1 cellular context compared by ENCODE assay signal in the genomic region with DNA sequence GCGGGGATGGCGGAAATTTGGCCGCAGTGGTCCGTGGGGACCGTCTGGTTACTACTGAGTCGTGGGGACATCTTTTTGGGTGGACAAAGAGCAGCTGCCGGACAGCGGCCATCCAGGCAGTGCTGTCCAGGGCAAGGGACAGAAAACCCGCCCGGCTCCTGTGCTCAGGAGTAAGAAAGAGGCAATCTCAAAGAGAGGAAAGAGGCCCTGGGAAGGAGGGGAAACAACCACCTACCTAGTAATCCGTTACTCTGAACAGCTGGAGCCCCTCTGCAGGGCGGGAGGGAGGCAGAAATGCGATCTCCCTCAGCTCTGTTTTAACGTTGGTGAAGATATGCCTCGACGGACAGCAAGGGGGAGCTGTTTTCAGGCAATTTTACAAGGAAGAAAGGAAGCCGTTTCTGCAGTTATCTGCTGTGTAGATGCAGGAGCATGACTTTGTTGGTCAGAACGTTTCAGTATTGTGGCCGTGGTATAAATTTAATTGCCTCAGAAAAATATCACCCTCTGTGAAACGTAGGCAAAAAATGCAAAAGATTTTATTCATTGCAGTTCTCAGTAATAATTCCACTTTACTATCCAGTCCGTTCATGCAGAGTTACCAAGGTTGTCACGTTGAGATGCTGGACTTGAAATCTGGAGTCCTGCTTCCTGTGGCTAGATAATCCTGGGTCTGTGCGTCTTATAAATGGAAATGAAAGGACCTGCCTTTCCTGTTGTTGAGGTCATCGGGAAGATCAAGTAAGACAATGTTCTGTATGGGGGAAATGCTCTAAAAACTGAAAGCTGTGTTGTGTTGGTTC.
TF ChIP-seq lines count a peak whose summit lies in the region.

No MANE protein-coding gene starts in this region.

TF ChIP-seq in A549, 52 proteins besides CTCF, POLR2A, EP300 and RAD21 (continued from another document):
- TF ChIP-seq SMC3 (IDR thresholded peaks at IDR 0.05), result peak; percentile 49
- TF ChIP-seq HOXB5 (CRISPR knock-in tag; IDR thresholded peaks at IDR 0.05), result no peak
- TF ChIP-seq ZFP36 (IDR thresholded peaks at IDR 0.05; ENCODE audit: borderline replicate concordance, partially characterized antibody), result no peak
- TF ChIP-seq, protein P1, sequence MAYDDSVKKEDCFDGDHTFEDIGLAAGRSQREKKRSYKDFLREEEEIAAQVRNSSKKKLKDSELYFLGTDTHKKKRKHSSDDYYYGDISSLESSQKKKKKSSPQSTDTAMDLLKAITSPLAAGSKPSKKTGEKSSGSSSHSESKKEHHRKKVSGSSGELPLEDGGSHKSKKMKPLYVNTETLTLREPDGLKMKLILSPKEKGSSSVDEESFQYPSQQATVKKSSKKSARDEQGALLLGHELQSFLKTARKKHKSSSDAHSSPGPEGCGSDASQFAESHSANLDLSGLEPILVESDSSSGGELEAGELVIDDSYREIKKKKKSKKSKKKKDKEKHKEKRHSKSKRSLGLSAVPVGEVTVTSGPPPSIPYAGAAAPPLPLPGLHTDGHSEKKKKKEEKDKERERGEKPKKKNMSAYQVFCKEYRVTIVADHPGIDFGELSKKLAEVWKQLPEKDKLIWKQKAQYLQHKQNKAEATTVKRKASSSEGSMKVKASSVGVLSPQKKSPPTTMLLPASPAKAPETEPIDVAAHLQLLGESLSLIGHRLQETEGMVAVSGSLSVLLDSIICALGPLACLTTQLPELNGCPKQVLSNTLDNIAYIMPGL (CRISPR knock-in tag; IDR thresholded peaks at IDR 0.05; ENCODE audit: borderline replicate concordance), result no peak
